In the genomic region with DNA sequence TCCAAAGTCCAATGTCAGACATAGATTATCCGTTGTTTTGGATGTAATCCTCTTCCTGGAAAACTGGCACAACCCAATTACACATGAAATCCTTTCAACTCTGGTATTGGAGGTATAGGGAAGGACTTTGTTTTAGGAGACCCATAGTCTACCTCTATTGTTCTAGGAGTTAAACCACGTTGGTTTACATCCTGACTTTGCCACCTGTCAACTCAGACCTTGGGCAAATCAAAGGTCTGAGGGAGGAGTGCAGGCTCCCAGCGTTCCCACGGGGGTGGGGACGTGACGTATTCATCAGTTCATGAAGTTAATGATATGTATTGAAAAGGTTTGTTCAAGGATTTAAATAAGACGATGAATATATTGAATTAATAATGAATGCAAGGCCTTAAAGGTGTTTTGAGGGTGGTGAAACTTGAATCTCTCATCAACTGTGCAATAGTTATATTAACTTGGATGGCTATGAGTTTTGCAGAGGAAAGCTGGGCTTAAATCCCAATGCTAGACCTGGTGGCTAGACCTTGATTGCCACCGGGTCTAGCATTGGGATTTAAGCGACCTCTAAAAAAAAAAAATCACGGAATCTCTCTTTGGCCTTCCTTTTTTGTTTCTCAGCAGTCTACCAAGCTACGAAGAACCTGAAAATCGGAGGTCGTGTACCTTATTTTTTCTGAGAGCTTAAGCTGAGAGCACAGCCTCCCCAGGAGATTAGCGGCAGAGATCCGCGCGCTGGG, we compare ENCODE assay signal across 8 cellular contexts. TPM values are rescaled to one million over a fixed set of nuclear protein-coding genes. Genes with fewer than 3 reads are reported as not detected.
DNase-seq lines count a peak whose midpoint lies in the region; ATAC-seq and TF ChIP-seq lines count a peak whose summit lies in the region.

No MANE protein-coding gene starts in this region.

- H3K27me3 Mint-ChIP-seq in activated naive CD4-positive, alpha-beta T cell treated with anti-CD3 and anti-CD28 coated beads for 36 hours (ENCODE audit: low read depth): no peaks in the 10 kb centered on the region
- H3K27me3 Mint-ChIP-seq in activated CD8-positive, alpha-beta T cell treated with anti-CD3 and anti-CD28 coated beads for 36 hours: no peaks in the 10 kb centered on the region
- peaks cover 0 to 12% (median 3%) of the 10 kb centered on the region in 3 donors for H3K27me3 Mint-ChIP-seq in immature natural killer cell (ENCODE audit: low read depth in 3 of 3)

- H3K27ac Mint-ChIP-seq in activated naive CD4-positive, alpha-beta T cell treated with anti-CD3 and anti-CD28 coated beads for 36 hours: peak overlapping the region; percentile 53
- H3K27ac Mint-ChIP-seq in activated CD8-positive, alpha-beta T cell treated with anti-CD3 and anti-CD28 coated beads for 36 hours: peak overlapping the region; percentile 73
- H3K27ac Mint-ChIP-seq in immature natural killer cell: peak overlapping the region; percentile 57 to 95 (median 77)

- no peaks in the 10 kb centered on the region for H3K9me3 Mint-ChIP-seq in activated naive CD4-positive, alpha-beta T cell treated with anti-CD3 and anti-CD28 coated beads for 36 hours
- H3K9me3 Mint-ChIP-seq in activated CD8-positive, alpha-beta T cell treated with anti-CD3 and anti-CD28 coated beads for 36 hours: no peaks in the 10 kb centered on the region
- no peaks in the 10 kb centered on the region for H3K9me3 Mint-ChIP-seq in immature natural killer cell

- intact Hi-C loops in activated naive CD4-positive, alpha-beta T cell treated with anti-CD3 and anti-CD28 coated beads for 36 hours (cut with micrococcal nuclease): loop anchor here (5.0 to 10.0 kb wide), 4 partner anchors 123 to 391 kb away; a partner anchor contains a TSS
- intact Hi-C loops in activated CD8-positive, alpha-beta T cell treated with anti-CD3 and anti-CD28 coated beads for 36 hours (cut with micrococcal nuclease): no loop called here

- DNase-seq in activated naive CD4-positive, alpha-beta T cell treated with anti-CD3 and anti-CD28 coated beads for 36 hours: no peak
- no peak for DNase-seq in activated naive CD4-positive, alpha-beta T cell treated with Interleukin-2 at 50 U/mL for 16 hours
- no peak for DNase-seq in activated CD8-positive, alpha-beta T cell treated with anti-CD3 and anti-CD28 coated beads for 36 hours
- DNase-seq in immature natural killer cell (peak in 1 of 3 donors; percentile 1), substantia nigra (lab: John Stamatoyannopoulos, UW) (no peak), HT-29 (ENCODE audit: low spot score) (no peak), 8988T (no peak)

- H3K4me1 Mint-ChIP-seq in activated naive CD4-positive, alpha-beta T cell treated with anti-CD3 and anti-CD28 coated beads for 36 hours (ENCODE audit: low read depth): peaks cover 11% of the 10 kb centered on the region
- H3K4me1 Mint-ChIP-seq in activated CD8-positive, alpha-beta T cell treated with anti-CD3 and anti-CD28 coated beads for 36 hours (ENCODE audit: low read depth): peaks cover 11% of the 10 kb centered on the region
- H3K4me1 Mint-ChIP-seq in immature natural killer cell: peaks cover 15 to 19% of the 10 kb centered on the region in 2 donors

- POLR2A ChIA-PET in activated CD8-positive, alpha-beta T cell treated with anti-CD3 and anti-CD28 coated beads for 36 hours (lab: Charles Lee): no interaction called here

- CTCF ChIA-PET in activated naive CD4-positive, alpha-beta T cell treated with anti-CD3 and anti-CD28 coated beads for 36 hours (lab: Charles Lee): interaction anchor here (1.0 to 1.2 kb wide), 2 partner anchors 14 to 121 kb away, joined by 3 to 6 read pairs; no protein-coding TSS in a partner anchor
- CTCF ChIA-PET in activated CD8-positive, alpha-beta T cell treated with anti-CD3 and anti-CD28 coated beads for 36 hours (lab: Charles Lee): no interaction called here

- no peak for ATAC-seq in activated CD8-positive, alpha-beta T cell treated with anti-CD3 and anti-CD28 coated beads for 36 hours
- no peak for ATAC-seq in GM19455 (IDR thresholded peaks at IDR 0.05; ENCODE audit: unreplicated experiment)

- H3K4me3 Mint-ChIP-seq in activated naive CD4-positive, alpha-beta T cell treated with anti-CD3 and anti-CD28 coated beads for 36 hours: peak overlapping the region; percentile 94
- H3K4me3 Mint-ChIP-seq in activated CD8-positive, alpha-beta T cell treated with anti-CD3 and anti-CD28 coated beads for 36 hours: peak overlapping the region; percentile 90
- H3K4me3 Mint-ChIP-seq in immature natural killer cell: peak overlapping the region; percentile 86 to 95 (median 92)

- peak overlapping the region; percentile 94 for H3K27ac ChIP-seq in substantia nigra (ENCODE audit: low read depth, low read length, poor library complexity, severe bottlenecking)

- no peak for TF ChIP-seq CTCF in activated CD8-positive, alpha-beta T cell treated with anti-CD3 and anti-CD28 coated beads for 36 hours (IDR thresholded peaks at IDR 0.05)

- H3K36me3 Mint-ChIP-seq in activated naive CD4-positive, alpha-beta T cell treated with anti-CD3 and anti-CD28 coated beads for 36 hours (ENCODE audit: low read depth): no peaks in the 10 kb centered on the region
- H3K36me3 Mint-ChIP-seq in activated CD8-positive, alpha-beta T cell treated with anti-CD3 and anti-CD28 coated beads for 36 hours (ENCODE audit: low read depth): no peaks in the 10 kb centered on the region
- H3K36me3 Mint-ChIP-seq in immature natural killer cell: no peaks in the 10 kb centered on the region

RNA-seq across cellular contexts. Expression of a gene that starts 0.7 kb away (rescaled TPM):
- total RNA-seq in activated naive CD4-positive, alpha-beta T cell treated with anti-CD3 and anti-CD28 coated beads for 36 hours: 10 to 100 TPM; 19.5 to 22.8 TPM
- 10 to 100 TPM; 19.4 to 20.1 TPM for total RNA-seq in activated CD8-positive, alpha-beta T cell treated with anti-CD3 and anti-CD28 coated beads for 36 hours
- polyA plus RNA-seq in immature natural killer cell: 1 to 10 TPM; 2.1 to 4.7 (median 3.5) TPM
- 26.8 and 41.0 TPM in 2 replicates for total RNA-seq in HT-29 (2014; rRNA removed; shearing (Covaris generic))
